Comparison of ENCODE assay signal across 12 cellular contexts in genomic region chr9:137162505-137163100, GRCh38. TPM values are rescaled to one million over a fixed set of nuclear protein-coding genes. Genes with fewer than 3 reads are reported as not detected.
DNase-seq lines count a peak whose midpoint lies in the region; ATAC-seq, FAIRE-seq and TF ChIP-seq lines count a peak whose summit lies in the region.
"Had no signal": no experiment of that assay in that cellular context is flagged by ENCODE, and none has a peak within 500 bp of the region (broad histone marks: within the 10 kb centered on the region; RNA-seq: fewer than 3 reads in every experiment).

No MANE protein-coding gene starts in this region.

- H3K27ac ChIP-seq in body of pancreas (no peak overlapping the region), keratinocyte (ENCODE audit: control insufficient read depth, insufficient read depth, low read length) (no peak overlapping the region), suprapubic skin (no peak overlapping the region)

- H3K27me3 ChIP-seq in body of pancreas = peaks cover 0 to 33% of the 10 kb centered on the region in 2 donors
- H3K27me3 ChIP-seq in keratinocyte (ENCODE audit: control insufficient read depth, extremely low read depth, insufficient read depth, low read length) = peaks cover 85% of the 10 kb centered on the region
- H3K27me3 ChIP-seq in suprapubic skin = peaks cover 99% of the 10 kb centered on the region

- no peak overlapping the region for H2AFZ ChIP-seq in keratinocyte (ENCODE audit: control insufficient read depth, low read length)

- H3K4me3 ChIP-seq in body of pancreas (no peak overlapping the region), keratinocyte (ENCODE audit: control insufficient read depth in 2 of 3, extremely low read depth in 1 of 3, insufficient read depth in 2 of 3, low read depth in 1 of 3, low read length in 3 of 3) (peak overlapping the region in 1 of 3 experiments; percentile 34), suprapubic skin (peak overlapping the region; percentile 22)

- peaks cover 28% of the 10 kb centered on the region for H3K4me1 ChIP-seq in body of pancreas
- no peaks in the 10 kb centered on the region for H3K4me1 ChIP-seq in keratinocyte (ENCODE audit: control insufficient read depth, extremely low read depth, insufficient read depth, low read length)
- peaks cover 36% of the 10 kb centered on the region for H3K4me1 ChIP-seq in suprapubic skin

- H4K20me1 ChIP-seq in keratinocyte (ENCODE audit: control insufficient read depth, extremely low read depth, insufficient read depth, low read length) = no peaks in the 10 kb centered on the region

- H3K9me1 ChIP-seq in keratinocyte (ENCODE audit: control insufficient read depth, extremely low read depth, insufficient read depth, low read length) = no peaks in the 10 kb centered on the region

- TF ChIP-seq CTCF in body of pancreas (IDR thresholded peaks at IDR 0.05) (peak in 6 of 7 experiments; percentile 7 to 46 (median 38)), keratinocyte (optimal IDR thresholded peaks at IDR 0.05 in 1 of 3, IDR thresholded peaks at IDR 0.05 in 1 of 3, conservative IDR thresholded peaks at IDR 0.05 in 1 of 3; ENCODE audit: extremely low read depth in 1 of 3, insufficient read depth in 2 of 3, low read length in 3 of 3) (peak in 1 of 3 experiments; percentile 30), suprapubic skin (IDR thresholded peaks at IDR 0.05) (no peak)

- no peaks in the 10 kb centered on the region for H3K79me2 ChIP-seq in keratinocyte (ENCODE audit: control insufficient read depth, insufficient read depth, low read length)

- intact Hi-C loops in body of pancreas (cut with DNase I) = no loop called here

- TF ChIP-seq POLR2A in body of pancreas (IDR thresholded peaks at IDR 0.05) (no peak), suprapubic skin (IDR thresholded peaks at IDR 0.05) (no peak)

- peak; percentile 73 for ATAC-seq in body of pancreas

- no peaks in the 10 kb centered on the region for H3K9me3 ChIP-seq in body of pancreas
- H3K9me3 ChIP-seq in keratinocyte (ENCODE audit: control insufficient read depth, low read depth, low read length) = no peaks in the 10 kb centered on the region
- H3K9me3 ChIP-seq in suprapubic skin = no peaks in the 10 kb centered on the region
- H3K9me3 ChIP-seq: SK-N-SH had no signal

- H3K36me3 ChIP-seq in body of pancreas (replicated peaks in 1 of 2; ENCODE audit: insufficient read depth in 1 of 2, low read depth in 2 of 2) (no peaks in the 10 kb centered on the region), keratinocyte (ENCODE audit: control insufficient read depth in 2 of 2, extremely low read depth in 1 of 2, insufficient read depth in 2 of 2, low read length in 2 of 2) (no peaks in the 10 kb centered on the region), suprapubic skin (no peaks in the 10 kb centered on the region)

- no peak for TF ChIP-seq EP300 in suprapubic skin (IDR thresholded peaks at IDR 0.05)

- H3K9ac ChIP-seq in keratinocyte (ENCODE audit: control insufficient read depth, extremely low read depth, insufficient read depth, low read length) = no peak overlapping the region
- H3K9ac ChIP-seq: SK-N-SH had no signal

- 0 to 6% methylated on average over 3 to 52 of the region's 52 CpGs for WGBS in body of pancreas, 2 donors
- WGBS in suprapubic skin = 5% methylated on average over 8 of the region's 52 CpGs

- DNase-seq in NCI-H1417 (lab: John Stamatoyannopoulos, UW) (peak in 2 of 3 experiments; percentile 64 to 69), NCI-H1417 treated with DMSO at 0.1 percent for 48 hours (lab: John Stamatoyannopoulos, UW) (no peak), body of pancreas (peak; percentile 60 to 73 (median 68)), keratinocyte (ENCODE audit: low read depth, low spot score) (no peak), suprapubic skin (ENCODE audit: low spot score in 2 of 2) (no peak), AG08396 (ENCODE audit: low spot score) (no peak), NCI-H187 treated with DMSO at 0.1 percent for 48 hours (lab: John Stamatoyannopoulos, UW) (no peak)
- DNase-seq in activated CD8-positive, alpha-beta memory T cell treated with anti-CD3 and anti-CD28 coated beads, Interleukin-2, amount 50 U/mL, for 4 hours = no peak
- DNase-seq: activated T-cell treated with anti-CD3 and anti-CD28 coated beads, Interleukin-2, amount 50 U/mL, for 48 hours; SK-N-SH had no signal

- dilution Hi-C loops in keratinocyte (cut with MboI; ENCODE audit: extremely low pct_ligation_motif_present, low sequenced_read_pairs) = no loop called here

- FAIRE-seq in keratinocyte (lab: Jason Lieb, UNC) = no peak

- peak overlapping the region; percentile 49 for H3K4me2 ChIP-seq in keratinocyte (ENCODE audit: control insufficient read depth, extremely low read depth, insufficient read depth, low read depth, low read length)
- H3K4me2 ChIP-seq: SK-N-SH had no signal

RNA-seq across cellular contexts. Expression of gene LRRC26, which starts 7.2 kb away (rescaled TPM):
- 1 to 10 TPM in 1 of 2 donors, not detected in 1; 1.3 TPM for total RNA-seq in body of pancreas
- polyA plus RNA-seq in keratinocyte = not detected in 3 replicates
- polyA plus RNA-seq in keratinocyte (2011; ENCODE audit: low read depth) = not detected
- polyA plus RNA-seq in keratinocyte (2011; cell fraction: cytosol; rRNA removed) = not detected in 2 replicates
- polyA plus RNA-seq in keratinocyte (2011; cell fraction: nucleus; rRNA removed) = not detected in 2 replicates
- polyA plus RNA-seq in keratinocyte (2012; ENCODE audit: low replicate concordance) = not detected in 2 replicates
- polyA minus RNA-seq in keratinocyte = not detected in 3 replicates
- not detected for polyA minus RNA-seq in keratinocyte (2011; cell fraction: cytosol; rRNA and poly(A)+ RNA removed)
- polyA minus RNA-seq in keratinocyte (2011; cell fraction: nucleus; rRNA and poly(A)+ RNA removed) = not detected in 2 replicates
- total RNA-seq in suprapubic skin = 10 to 100 TPM in 1 of 4 donors, 1 to 10 TPM in 3; 5.4 to 37.2 (median 7.9) TPM
- total RNA-seq: M059J, myocyte had no signal
- polyA plus RNA-seq: SK-N-SH had no signal

RNA-seq across cellular contexts. Expression of gene TMEM210, which starts 9.3 kb away (rescaled TPM):
- total RNA-seq in body of pancreas (not detected), suprapubic skin (not detected)
- polyA plus RNA-seq in keratinocyte = not detected in 3 replicates
- polyA plus RNA-seq in keratinocyte (2011; ENCODE audit: low read depth) = not detected
- polyA plus RNA-seq in keratinocyte (2011; cell fraction: cytosol; rRNA removed) = not detected in 2 replicates
- not detected in 2 replicates for polyA plus RNA-seq in keratinocyte (2011; cell fraction: nucleus; rRNA removed)
- not detected in 2 replicates for polyA plus RNA-seq in keratinocyte (2012; ENCODE audit: low replicate concordance)
- not detected in 3 replicates for polyA minus RNA-seq in keratinocyte
- not detected for polyA minus RNA-seq in keratinocyte (2011; cell fraction: cytosol; rRNA and poly(A)+ RNA removed)
- not detected in 2 replicates for polyA minus RNA-seq in keratinocyte (2011; cell fraction: nucleus; rRNA and poly(A)+ RNA removed)
- total RNA-seq: M059J, myocyte had no signal
- polyA plus RNA-seq: SK-N-SH had no signal

RNA-seq across cellular contexts. Expression of gene GRIN1, which starts 23.6 kb away (rescaled TPM):
- not detected for total RNA-seq in body of pancreas
- polyA plus RNA-seq in keratinocyte = 0.03 to 0.26 TPM (median 0.03 TPM) in 3 replicates
- polyA plus RNA-seq in keratinocyte (2011; ENCODE audit: low read depth) = not detected
- 0.06 TPM in 2 replicates for polyA plus RNA-seq in keratinocyte (2011; cell fraction: cytosol; rRNA removed)
- polyA plus RNA-seq in keratinocyte (2011; cell fraction: nucleus; rRNA removed) = 0.09 and 0.82 TPM in 2 replicates
- polyA plus RNA-seq in keratinocyte (2012; ENCODE audit: low replicate concordance) = 0.05 and 0.34 TPM in 2 replicates
- polyA minus RNA-seq in keratinocyte = 0.16 TPM in 1 of 3 replicates, not detected in the others
- polyA minus RNA-seq in keratinocyte (2011; cell fraction: cytosol; rRNA and poly(A)+ RNA removed) = not detected
- 0.42 TPM in 1 of 2 replicates, not detected in the other for polyA minus RNA-seq in keratinocyte (2011; cell fraction: nucleus; rRNA and poly(A)+ RNA removed)
- under 1 TPM in 3 of 4 donors, not detected in 1; 0.16 to 0.25 (median 0.16) TPM for total RNA-seq in suprapubic skin
- total RNA-seq: M059J, myocyte had no signal
- polyA plus RNA-seq: SK-N-SH had no signal

RNA-seq across cellular contexts. Expression of gene ANAPC2, which starts 25.8 kb away (rescaled TPM):
- total RNA-seq in body of pancreas (10 to 100 TPM; 24.1 to 51.7 TPM), suprapubic skin (10 to 100 TPM; 24.8 to 99.8 (median 54.9) TPM)
- polyA plus RNA-seq in keratinocyte = 11.9 to 24.0 TPM (median 13.8 TPM) in 3 replicates
- polyA plus RNA-seq in keratinocyte (2011; ENCODE audit: low read depth) = 21.5 TPM
- 3.5 and 7.7 TPM in 2 replicates for polyA plus RNA-seq in keratinocyte (2011; cell fraction: cytosol; rRNA removed)
- polyA plus RNA-seq in keratinocyte (2011; cell fraction: nucleus; rRNA removed) = 61.6 and 81.3 TPM in 2 replicates
- polyA plus RNA-seq in keratinocyte (2012; ENCODE audit: low replicate concordance) = 16.2 and 18.6 TPM in 2 replicates
- 14.4 to 24.1 TPM (median 15.5 TPM) in 3 replicates for polyA minus RNA-seq in keratinocyte
- 52.2 TPM for polyA minus RNA-seq in keratinocyte (2011; cell fraction: cytosol; rRNA and poly(A)+ RNA removed)
- polyA minus RNA-seq in keratinocyte (2011; cell fraction: nucleus; rRNA and poly(A)+ RNA removed) = 23.4 and 24.1 TPM in 2 replicates

RNA-seq across cellular contexts. Expression of gene SSNA1, which starts 25.9 kb away (rescaled TPM):
- total RNA-seq in body of pancreas (10 to 100 TPM; 62.3 to 79.1 TPM), suprapubic skin (10 to 100 TPM; 45.9 to 72.0 (median 71.1) TPM)
- polyA plus RNA-seq in keratinocyte = 45.3 to 63.2 TPM (median 56.7 TPM) in 3 replicates
- polyA plus RNA-seq in keratinocyte (2011; ENCODE audit: low read depth) = 29.9 TPM
- polyA plus RNA-seq in keratinocyte (2011; cell fraction: cytosol; rRNA removed) = 29.0 and 62.0 TPM in 2 replicates
- polyA plus RNA-seq in keratinocyte (2011; cell fraction: nucleus; rRNA removed) = 19.6 and 21.1 TPM in 2 replicates
- 35.5 and 82.8 TPM in 2 replicates for polyA plus RNA-seq in keratinocyte (2012; ENCODE audit: low replicate concordance)
- 18.6 to 38.3 TPM (median 23.0 TPM) in 3 replicates for polyA minus RNA-seq in keratinocyte
- polyA minus RNA-seq in keratinocyte (2011; cell fraction: cytosol; rRNA and poly(A)+ RNA removed) = 45.1 TPM
- 7.0 and 9.4 TPM in 2 replicates for polyA minus RNA-seq in keratinocyte (2011; cell fraction: nucleus; rRNA and poly(A)+ RNA removed)

Comparison
In these comparisons a context has a peak if more than half of its experiments do, and no peak if none do; other contexts are left out.
1. DNase-seq: peak in NCI-H1417 (2 of 3) and body of pancreas (4 of 4); none in NCI-H1417 treated with DMSO at 0.1 percent for 48 hours (single experiment), keratinocyte (single experiment), suprapubic skin (0 of 2), AG08396 (single experiment), NCI-H187 treated with DMSO at 0.1 percent for 48 hours (single experiment) and activated CD8-positive, alpha-beta memory T cell treated with anti-CD3 and anti-CD28 coated beads, Interleukin-2, amount 50 U/mL, for 4 hours (single experiment).
2. CTCF ChIP-seq: peak in body of pancreas (6 of 7); none in suprapubic skin (0 of 2).